10 cellular contexts compared by ENCODE assay signal in the genomic region with DNA sequence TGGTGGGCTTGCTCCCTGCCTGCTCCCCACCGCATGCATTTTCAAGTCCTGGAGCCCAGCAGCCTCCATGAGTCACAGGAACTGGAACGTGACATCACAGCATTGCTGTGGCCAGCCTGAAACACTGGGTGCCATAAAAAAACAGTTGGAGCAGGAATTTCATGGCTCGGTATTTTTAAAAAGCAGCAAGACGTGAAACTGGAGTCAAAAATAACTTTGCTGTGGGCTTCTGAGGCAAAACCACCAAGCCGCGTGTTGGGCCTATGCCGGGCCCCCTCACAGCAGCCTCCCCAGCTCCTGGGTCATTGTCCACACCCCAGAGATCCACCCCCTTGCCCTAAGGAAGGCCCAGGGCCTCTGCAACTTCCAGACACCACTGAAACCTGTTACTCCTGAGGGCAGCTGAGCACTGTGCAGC. TPM values are rescaled to one million over a fixed set of nuclear protein-coding genes. Genes with fewer than 3 reads are reported as not detected.
A peak's percentile ranks its signal among the peaks of the same experiment; 100 is the strongest.
DNase-seq lines count a peak whose midpoint lies in the region; ATAC-seq, FAIRE-seq and TF ChIP-seq lines count a peak whose summit lies in the region.
"Had no signal": no experiment of that assay in that cellular context is flagged by ENCODE, and none has a peak within 500 bp of the region (broad histone marks: within the 10 kb centered on the region; RNA-seq: fewer than 3 reads in every experiment).

No MANE protein-coding gene starts in this region.

- no peak overlapping the region for H3K56ac ChIP-seq in H1 (replicated peaks; ENCODE audit: insufficient read length, low read depth, low read length)

- POLR2A ChIA-PET in H1 (lab: Charles Lee; ENCODE audit: partially characterized antibody): interaction anchor here (1.4 kb wide), 1 partner anchor 87 kb away, joined by 5 read pairs; no protein-coding TSS in a partner anchor

- CTCF ChIA-PET in H1 (lab: Charles Lee; ENCODE audit: partially characterized antibody): interaction anchor here (1.0 to 3.7 kb wide), 9 partner anchors 10 to 86 kb away, joined by 4 to 24 read pairs (median 9); no protein-coding TSS in a partner anchor
- CTCF ChIA-PET in Calu3 (lab: Charles Lee): no interaction called here

- H3K9me3 Mint-ChIP-seq in activated T-cell treated with anti-CD3 and anti-CD28 coated beads, Interleukin-2, amount 50 U/mL, for 24 hours: no peaks in the 10 kb centered on the region
- no peaks in the 10 kb centered on the region for H3K9me3 Mint-ChIP-seq in Calu3 (ENCODE audit: low read depth, unreplicated experiment)

- no peak for TF ChIP-seq POLR2A in H1 (IDR thresholded peaks at IDR 0.05; ENCODE audit: control extremely low read depth in 1 of 2, low read depth in 2 of 2, low read length in 2 of 2)

- H3K27ac ChIP-seq in H1 (ENCODE audit: low read depth, low read length): no peak overlapping the region

- H3K79me2 ChIP-seq in H1 (ENCODE audit: control insufficient read depth in 1 of 2, insufficient read depth in 2 of 2, low read length in 2 of 2): no peaks in the 10 kb centered on the region

- no peak overlapping the region for H3K4me3 ChIP-seq in H1 (ENCODE audit: extremely low read depth in 1 of 4, insufficient read depth in 2 of 4, low read depth in 3 of 4, low read length in 4 of 4)
- H3K4me3 ChIP-seq in mucosa of descending colon: no peak overlapping the region

- no peaks in the 10 kb centered on the region for H3K27me3 ChIP-seq in H1 (replicated peaks in 1 of 4; ENCODE audit: control insufficient read depth in 3 of 4, extremely low read depth in 1 of 4, insufficient read depth in 3 of 4, low read length in 3 of 4)

- H3K36me3 ChIP-seq in H1 (ENCODE audit: control insufficient read depth in 2 of 4, insufficient read depth in 4 of 4, low read length in 3 of 4): peaks cover 0 to 9% (median 3%) of the 10 kb centered on the region in 4 experiments; a peak in 3 of 8 replicates
- no peaks in the 10 kb centered on the region for H3K36me3 ChIP-seq in mucosa of descending colon (ENCODE audit: low read depth)

- H2AK5ac ChIP-seq in H1 (ENCODE audit: low read depth, low read length): no peak overlapping the region

- H3K9me3 ChIP-seq in H1 (ENCODE audit: insufficient read depth in 2 of 2, low read depth in 1 of 2, low read length in 1 of 2): no peaks in the 10 kb centered on the region
- H3K9me3 ChIP-seq in mucosa of descending colon: no peaks in the 10 kb centered on the region

- H3K79me1 ChIP-seq in H1 (ENCODE audit: low read depth, low read length): no peaks in the 10 kb centered on the region

- no peak overlapping the region for H3K4me2 ChIP-seq in H1 (ENCODE audit: insufficient read depth in 1 of 2, low read depth in 2 of 2, low read length in 2 of 2)

- TF ChIP-seq CTCF in H1 (IDR thresholded peaks at IDR 0.05; ENCODE audit: control extremely low read depth in 1 of 3, insufficient read depth in 1 of 3, low read depth in 1 of 3, low read length in 3 of 3) (no peak), mucosa of descending colon (IDR thresholded peaks at IDR 0.05) (no peak), Calu3 (IDR thresholded peaks at IDR 0.05; ENCODE audit: unreplicated experiment) (no peak)

- H3K27ac Mint-ChIP-seq in activated T-cell treated with anti-CD3 and anti-CD28 coated beads, Interleukin-2, amount 50 U/mL, for 24 hours: no peak overlapping the region
- H3K27ac Mint-ChIP-seq in Calu3 (ENCODE audit: unreplicated experiment): no peak overlapping the region

- no peak overlapping the region for H2BK15ac ChIP-seq in H1 (ENCODE audit: low read length)

- H3K36me3 Mint-ChIP-seq in activated T-cell treated with anti-CD3 and anti-CD28 coated beads, Interleukin-2, amount 50 U/mL, for 24 hours (ENCODE audit: low read depth): peaks cover 11% of the 10 kb centered on the region
- no peaks in the 10 kb centered on the region for H3K36me3 Mint-ChIP-seq in Calu3 (ENCODE audit: insufficient read depth, unreplicated experiment)

- peaks cover 2 to 3% of the 10 kb centered on the region in 2 experiments for H4K20me1 ChIP-seq in H1 (replicated peaks in 1 of 2; ENCODE audit: control insufficient read depth in 1 of 2, insufficient read depth in 2 of 2, low read length in 2 of 2)

- no peak for TF ChIP-seq RAD21 in H1 (IDR thresholded peaks at IDR 0.05 in 1 of 2, conservative IDR thresholded peaks at IDR 0.05 in 1 of 2; ENCODE audit: low read depth in 2 of 2, low read length in 2 of 2)

- no peak overlapping the region for H2BK20ac ChIP-seq in H1 (ENCODE audit: low read length)

- H2BK5ac ChIP-seq in H1 (ENCODE audit: low read depth, low read length): no peak overlapping the region

- no peak for TF ChIP-seq EP300 in H1 (IDR thresholded peaks at IDR 0.05; ENCODE audit: borderline replicate concordance in 1 of 2, low read depth in 2 of 2, low read length in 2 of 2)

- H3K9ac ChIP-seq in H1 (replicated peaks in 1 of 4; ENCODE audit: extremely low read depth in 1 of 4, low read depth in 3 of 4, low read length in 3 of 4): no peak overlapping the region

- H2AFZ ChIP-seq in H1 (ENCODE audit: low read length): no peak overlapping the region

- H3K14ac ChIP-seq in H1 (ENCODE audit: insufficient read length): no peak overlapping the region

- no peak overlapping the region for H2BK120ac ChIP-seq in H1 (replicated peaks; ENCODE audit: low read depth, low read length)

- peaks cover 25% of the 10 kb centered on the region for H3K4me1 Mint-ChIP-seq in activated T-cell treated with anti-CD3 and anti-CD28 coated beads, Interleukin-2, amount 50 U/mL, for 24 hours (ENCODE audit: low read depth)
- no peaks in the 10 kb centered on the region for H3K4me1 Mint-ChIP-seq in Calu3 (ENCODE audit: low read depth, unreplicated experiment)

- WGBS in H1 (ENCODE audit: extremely low coverage in 1 of 2, insufficient coverage in 1 of 2, insufficient read length in 1 of 2, insufficient replicate concordance in 2 of 2, low coverage in 1 of 2, low lambda C conversion rate in 2 of 2, missing lambda C conversion rate in 1 of 2), 2 experiments: 95% methylated on average over 7 of the region's 7 CpGs; no CpG with 5 or more reads in 1 of the 2 experiments

- H3K4me1 ChIP-seq in H1 (replicated peaks in 1 of 4; ENCODE audit: control insufficient read depth in 3 of 4, insufficient read depth in 4 of 4, low read length in 3 of 4): peaks cover 0 to 4% (median 0%) of the 10 kb centered on the region in 4 experiments; a peak in 2 of 7 replicates
- no peaks in the 10 kb centered on the region for H3K4me1 ChIP-seq in mucosa of descending colon (ENCODE audit: low read depth)

- H4K5ac ChIP-seq in H1 (ENCODE audit: insufficient read length, low read depth, low read length): no peak overlapping the region

- no peak overlapping the region for H3K4ac ChIP-seq in H1 (replicated peaks; ENCODE audit: insufficient read length, low read depth, low read length)

- H3K27me3 Mint-ChIP-seq in activated T-cell treated with anti-CD3 and anti-CD28 coated beads, Interleukin-2, amount 50 U/mL, for 24 hours: no peaks in the 10 kb centered on the region
- no peaks in the 10 kb centered on the region for H3K27me3 Mint-ChIP-seq in Calu3 (ENCODE audit: unreplicated experiment)

- intact Hi-C loops in Right ventricle myocardium inferior (cut with DNase I): no loop called here
- intact Hi-C loops in cardiac septum (cut with DNase I): no loop called here
- intact Hi-C loops in mucosa of descending colon (cut with DNase I, micrococcal nuclease): no loop called here
- intact Hi-C loops in Calu3 (cut with micrococcal nuclease; ENCODE audit: unreplicated experiment): no loop called here

- H3K18ac ChIP-seq in H1 (ENCODE audit: extremely low read depth, low read length): no peak overlapping the region

- H3K4me3 Mint-ChIP-seq in activated T-cell treated with anti-CD3 and anti-CD28 coated beads, Interleukin-2, amount 50 U/mL, for 24 hours: no peak overlapping the region
- no peak overlapping the region for H3K4me3 Mint-ChIP-seq in Calu3 (ENCODE audit: low read depth, unreplicated experiment)

- H3K23ac ChIP-seq in H1 (ENCODE audit: insufficient read length): no peak overlapping the region

- H4K8ac ChIP-seq in H1 (ENCODE audit: extremely low read depth, insufficient read depth, low read length): no peak overlapping the region

- BruUV-seq in Calu3 (replicated peaks; lab: Mats Ljungman, UMichigan): no TSS peak

- H4K91ac ChIP-seq in H1 (replicated peaks; ENCODE audit: insufficient read length, low read length): no peak overlapping the region

- peak; percentile 9 for DNase-seq in Right ventricle myocardium inferior (ENCODE audit: missing footprints)
- no peak for DNase-seq in cardiac septum (ENCODE audit: low spot score)
- DNase-seq in H1 (ENCODE audit: low read depth in 1 of 2, low spot score in 2 of 2): no peak
- peak in 2 of 3 donors; percentile 9 to 25 for DNase-seq in mucosa of descending colon
- DNase-seq in activated T-cell treated with anti-CD3 and anti-CD28 coated beads, Interleukin-2, amount 50 U/mL, for 24 hours: no peak
- DNase-seq in Calu3: no peak
- DNase-seq: AML-193, NCI-H1417 treated with DMSO at 0.1 percent for 48 hours had no signal

- H3K23me2 ChIP-seq in H1 (ENCODE audit: low read depth, low read length): no peaks in the 10 kb centered on the region

- no peak for ATAC-seq in Right ventricle myocardium inferior
- no peak for ATAC-seq in mucosa of descending colon
- no peak for ATAC-seq in HG02840 (IDR thresholded peaks at IDR 0.05; ENCODE audit: low FRiP score, unreplicated experiment)
- ATAC-seq in HG03521 (IDR thresholded peaks at IDR 0.05; ENCODE audit: unreplicated experiment): no peak

- no peak for FAIRE-seq in H1 (lab: Jason Lieb, UNC)

- no peak overlapping the region for H2BK12ac ChIP-seq in H1 (ENCODE audit: low read depth, low read length)

TF ChIP-seq in H1, 55 proteins besides CTCF, POLR2A, EP300 and RAD21:
- TF ChIP-seq FOSL1 (IDR thresholded peaks at IDR 0.05; ENCODE audit: insufficient read depth, low read depth, low read length) (no peak), GABPA (IDR thresholded peaks at IDR 0.05; ENCODE audit: borderline replicate concordance, insufficient read depth, low read length) (no peak), SRF (IDR thresholded peaks at IDR 0.05; ENCODE audit: low read depth, low read length) (0 out of 2 replicates have a peak, but pooled peaks have one; percentile 4)

RNA-seq across cellular contexts. Expression of a gene that starts 33.8 kb away (rescaled TPM):
- total RNA-seq in Right ventricle myocardium inferior: 25.0 TPM
- 21.2 TPM for total RNA-seq in cardiac septum
- 19.4 and 20.5 TPM in 2 replicates for total RNA-seq in H1 (2021; fragmentation: NEBNext Ultra II Directional; extraction: Animal tissue kit (Norgen Biotek cat#: 25700))
- 24.9 and 32.1 TPM in 2 replicates for polyA plus RNA-seq in H1 (2011; rRNA removed)
- 17.8 TPM for polyA plus RNA-seq in H1 (2011; cell fraction: cytosol; rRNA removed)
- 17.4 TPM for polyA plus RNA-seq in H1 (2011; cell fraction: nucleus; rRNA removed)
- polyA plus RNA-seq in H1 (2012, experiment 1 of 2): 9.6 to 11.4 TPM (median 11.0 TPM) in 4 replicates
- 11.4 TPM for polyA plus RNA-seq in H1 (2012, experiment 2 of 2)
- polyA plus RNA-seq in H1 (2013, experiment 1 of 2): 10.2 TPM
- 11.0 TPM for polyA plus RNA-seq in H1 (2013, experiment 2 of 2)
- 19.6 and 30.2 TPM in 2 replicates for polyA minus RNA-seq in H1 (2011; rRNA and poly(A)+ RNA removed)
- polyA minus RNA-seq in H1 (2011; cell fraction: cytosol; rRNA and poly(A)+ RNA removed): 18.8 TPM
- 18.1 TPM for polyA minus RNA-seq in H1 (2011; cell fraction: nucleus; rRNA and poly(A)+ RNA removed)
- total RNA-seq in mucosa of descending colon: 10 to 100 TPM in 1 of 3 donors, 1 to 10 TPM in 2; 6.9 to 12.3 (median 8.0) TPM
- 7.7 and 7.9 TPM in 2 replicates for total RNA-seq in Calu3 (2022)

Comparison
In these comparisons a context has a peak if more than half of its experiments do, and no peak if none do; other contexts are left out.
1. DNase-seq: peak in Right ventricle myocardium inferior (single experiment) and mucosa of descending colon (2 of 3); none in cardiac septum (single experiment), H1 (0 of 2), activated T-cell treated with anti-CD3 and anti-CD28 coated beads, Interleukin-2, amount 50 U/mL, for 24 hours (single experiment) and Calu3 (single experiment).